13 cellular contexts compared by ENCODE assay signal in genomic region chr16:54933281-54934150, GRCh38. TPM values are rescaled to one million over a fixed set of nuclear protein-coding genes. Genes with fewer than 3 reads are reported as not detected.
DNase-seq lines count a peak whose midpoint lies in the region; ATAC-seq and TF ChIP-seq lines count a peak whose summit lies in the region.
"Had no signal": no experiment of that assay in that cellular context is flagged by ENCODE, and none has a peak within 500 bp of the region (broad histone marks: within the 10 kb centered on the region; RNA-seq: fewer than 3 reads in every experiment).

No MANE protein-coding gene starts in this region.

- no peak for TF ChIP-seq EP300 in ovary (IDR thresholded peaks at IDR 0.05)

- H3K4me3 ChIP-seq in BLaER1 treated with 17β-estradiol and CSF1 and Interleukin-3, amounts not matched to agents 10 nM and 100 nM, result peak overlapping the region in 5 of 10 experiments; percentile 12 to 23 (median 21); a peak in 6 of 20 replicates
- H3K4me3 ChIP-seq in esophagus (ENCODE audit: low read depth in 1 of 2, low read length in 2 of 2) (peak overlapping the region; percentile 88 to 97), ovary (no peak overlapping the region)
- H3K4me3 ChIP-seq: mucosa of descending colon, SJCRH30 had no signal

- H3K9me3 Mint-ChIP-seq in H9, result peaks cover 0 to 3% of the 10 kb centered on the region in 2 experiments; a peak in 4 of 5 replicates
- no peaks in the 10 kb centered on the region for H3K9me3 Mint-ChIP-seq in nephron progenitor cell

- no peak overlapping the region for H2AK5ac ChIP-seq in H9 (ENCODE audit: insufficient read length, low read length)

- no peak overlapping the region for H2AFZ ChIP-seq in H9 (ENCODE audit: low read length)

- peaks cover 47 to 48% of the 10 kb centered on the region in 2 experiments for H3K4me1 Mint-ChIP-seq in H9
- H3K4me1 Mint-ChIP-seq in nephron progenitor cell, result peaks cover 46% of the 10 kb centered on the region

- no peak overlapping the region for H2BK15ac ChIP-seq in H9 (ENCODE audit: low read depth, low read length)

- H3K27ac Mint-ChIP-seq in H9, result no peak overlapping the region
- H3K27ac Mint-ChIP-seq in nephron progenitor cell, result no peak overlapping the region
- H3K27ac Mint-ChIP-seq: effector memory CD8-positive, alpha-beta T cell had no signal

- H3K36me3 ChIP-seq in BLaER1 treated with 17β-estradiol and CSF1 and Interleukin-3, amounts not matched to agents 10 nM and 100 nM, result no peaks in the 10 kb centered on the region
- H3K36me3 ChIP-seq in esophagus (ENCODE audit: control insufficient read depth in 2 of 2, insufficient read depth in 2 of 2, low read length in 1 of 2) (peaks cover 0 to 5% of the 10 kb centered on the region in 2 donors), ovary (no peaks in the 10 kb centered on the region)

- peaks cover 36 to 55% (median 46%) of the 10 kb centered on the region in 10 experiments for H3K4me1 ChIP-seq in BLaER1 treated with 17β-estradiol and CSF1 and Interleukin-3, amounts not matched to agents 10 nM and 100 nM
- H3K4me1 ChIP-seq in H9 (ENCODE audit: insufficient read depth, low read length) (no peaks in the 10 kb centered on the region), esophagus (ENCODE audit: control insufficient read depth in 2 of 2, insufficient read depth in 2 of 2, low read length in 1 of 2) (peaks cover 0 to 12% of the 10 kb centered on the region in 2 donors), ovary (ENCODE audit: insufficient read depth) (peaks cover 6% of the 10 kb centered on the region)
- H3K4me1 ChIP-seq: SJCRH30 had no signal

- no peaks in the 10 kb centered on the region; a peak in 2 of 7 replicates for H3K36me3 Mint-ChIP-seq in H9 (ENCODE audit: insufficient read depth in 1 of 3, low read depth in 3 of 3)
- no peaks in the 10 kb centered on the region for H3K36me3 Mint-ChIP-seq in nephron progenitor cell (ENCODE audit: low read depth)

- H4K8ac ChIP-seq in H9 (replicated peaks; ENCODE audit: insufficient read length, low read depth, low read length), result no peak overlapping the region

- H3K4me3 Mint-ChIP-seq in H9, result peak overlapping the region; percentile 37 to 70
- H3K4me3 Mint-ChIP-seq in nephron progenitor cell, result peak overlapping the region; percentile 67

- DNase-seq in H9 (peak; percentile 41), nephron progenitor cell (peak; percentile 49), AG08396 (ENCODE audit: low spot score) (no peak), globus pallidus (ENCODE audit: low spot score) (no peak), ovary (no peak)
- DNase-seq: effector memory CD8-positive, alpha-beta T cell; GF-D8; mucosa of descending colon; SJCRH30; stimulated activated CD4-positive, alpha-beta T cell treated with anti-CD3 and anti-CD28 coated beads, Interleukin-4, amount 100 ng/mL, for 24 hours had no signal

- no peak overlapping the region for H3K23ac ChIP-seq in H9 (ENCODE audit: insufficient read length, low read depth, low read length)

- no peak overlapping the region for H3T11ph ChIP-seq in H9 (ENCODE audit: low read length)

- no peak overlapping the region for H3K18ac ChIP-seq in H9 (ENCODE audit: insufficient read length, low read depth, low read length)

- peak overlapping the region in 7 of 11 experiments; percentile 4 to 76 (median 23); a peak in 9 of 22 replicates for H3K4me2 ChIP-seq in BLaER1 treated with 17β-estradiol and CSF1 and Interleukin-3, amounts not matched to agents 10 nM and 100 nM
- H3K4me2 ChIP-seq in H9 (ENCODE audit: insufficient read depth, insufficient read length, low read length), result peak overlapping the region; percentile 42

- TF ChIP-seq CTCF in H9 (conservative IDR thresholded peaks at IDR 0.05), result no peak
- TF ChIP-seq CTCF in nephron progenitor cell (IDR thresholded peaks at IDR 0.05), result no peak
- no peak for TF ChIP-seq CTCF in ovary (IDR thresholded peaks at IDR 0.05)

- no peak overlapping the region for H2BK12ac ChIP-seq in H9 (ENCODE audit: insufficient read length, low read depth, low read length)

- no peak overlapping the region for H3K56ac ChIP-seq in H9 (ENCODE audit: insufficient read length, low read depth, low read length)

- H3K27me3 Mint-ChIP-seq in H9 (ENCODE audit: low read depth) (peaks cover 89% of the 10 kb centered on the region), nephron progenitor cell (ENCODE audit: low read depth, poor library complexity) (peaks cover 83% of the 10 kb centered on the region)

- WGBS in H9 (ENCODE audit: extremely low coverage, insufficient read length, low lambda C conversion rate), result no CpG with 5 or more reads among the region's 69 CpGs
- 12 to 15% methylated on average over 61 to 69 of the region's 69 CpGs for WGBS in esophagus, 2 donors
- 24 to 36% (median 35%) methylated on average over 68 to 69 of the region's 69 CpGs for WGBS in ovary, 3 donors

- TF ChIP-seq POLR2A in ovary (IDR thresholded peaks at IDR 0.05), result no peak

- ATAC-seq in HG03039 (IDR thresholded peaks at IDR 0.05; ENCODE audit: unreplicated experiment), result no peak
- ATAC-seq: effector memory CD8-positive, alpha-beta T cell; mucosa of descending colon had no signal

- no peak overlapping the region for H3K4ac ChIP-seq in H9 (ENCODE audit: low read depth, low read length)

- peaks cover 0 to 16% (median 14%) of the 10 kb centered on the region in 11 experiments; a peak in 14 of 22 replicates for H3K9me3 ChIP-seq in BLaER1 treated with 17β-estradiol and CSF1 and Interleukin-3, amounts not matched to agents 10 nM and 100 nM (replicated peaks in 1 of 11)
- H3K9me3 ChIP-seq in H9 (ENCODE audit: control insufficient read depth, low read depth, low read length), result no peaks in the 10 kb centered on the region
- peaks cover 0 to 2% of the 10 kb centered on the region in 2 donors for H3K9me3 ChIP-seq in esophagus (ENCODE audit: control insufficient read depth in 2 of 2, insufficient read depth in 1 of 2, low read depth in 1 of 2, low read length in 1 of 2)
- no peaks in the 10 kb centered on the region for H3K9me3 ChIP-seq in ovary
- H3K9me3 ChIP-seq: mucosa of descending colon, SJCRH30 had no signal

- H4K5ac ChIP-seq in H9 (ENCODE audit: insufficient read length, low read depth, low read length), result no peak overlapping the region

- no peak overlapping the region for H4K91ac ChIP-seq in H9 (ENCODE audit: insufficient read length, low read depth, low read length)

- peaks cover 51% of the 10 kb centered on the region for H3K23me2 ChIP-seq in H9 (ENCODE audit: insufficient read length, low read depth, low read length, poor library complexity, severe bottlenecking)

- H2BK20ac ChIP-seq in H9 (ENCODE audit: low read depth, low read length, poor library complexity, severe bottlenecking), result no peak overlapping the region

- H3K27me3 ChIP-seq in BLaER1 treated with 17β-estradiol and CSF1 and Interleukin-3, amounts not matched to agents 10 nM and 100 nM, result peaks cover 72 to 91% (median 86%) of the 10 kb centered on the region in 11 experiments
- H3K27me3 ChIP-seq in H9 (ENCODE audit: insufficient read depth, low read length) (peaks cover 60% of the 10 kb centered on the region), esophagus (ENCODE audit: control insufficient read depth in 1 of 2, insufficient read depth in 2 of 2, low read length in 2 of 2) (peaks cover 0 to 14% of the 10 kb centered on the region in 2 donors), ovary (no peaks in the 10 kb centered on the region)
- H3K27me3 ChIP-seq: SJCRH30 had no signal

- H3K9ac ChIP-seq in BLaER1 treated with 17β-estradiol and CSF1 and Interleukin-3, amounts not matched to agents 10 nM and 100 nM, result no peak overlapping the region
- H3K9ac ChIP-seq in H9 (ENCODE audit: extremely low read depth, insufficient read length, low read length), result no peak overlapping the region

- peaks cover 6 to 75% (median 68%) of the 10 kb centered on the region in 11 experiments; a peak in 20 of 22 replicates for H4K20me1 ChIP-seq in BLaER1 treated with 17β-estradiol and CSF1 and Interleukin-3, amounts not matched to agents 10 nM and 100 nM
- H4K20me1 ChIP-seq in H9 (ENCODE audit: control insufficient read depth, insufficient read depth, insufficient read length), result no peaks in the 10 kb centered on the region

- no peaks in the 10 kb centered on the region for H3K79me1 ChIP-seq in H9 (ENCODE audit: insufficient read depth, low read depth, low read length, poor library complexity, severe bottlenecking)

- H2BK5ac ChIP-seq in H9 (ENCODE audit: insufficient read length, low read length), result no peak overlapping the region

- no peak overlapping the region for H2BK120ac ChIP-seq in H9 (ENCODE audit: low read depth, low read length, poor library complexity, severe bottlenecking)

- no peaks in the 10 kb centered on the region for H3K79me2 ChIP-seq in H9 (ENCODE audit: insufficient read depth, low read length)

- intact Hi-C loops in ovary (cut with DNase I), result loop anchor here in 1 of 4 donors (10.0 kb wide), 1 partner anchor 649 kb away; the partner anchor contains the start of gene IRX3

- H3K27ac ChIP-seq in BLaER1 treated with 17β-estradiol and CSF1 and Interleukin-3, amounts not matched to agents 10 nM and 100 nM, result no peak overlapping the region
- H3K27ac ChIP-seq in H9 (ENCODE audit: insufficient read length, low read depth, low read length), result no peak overlapping the region
- peak overlapping the region in 1 of 2 donors; percentile 38 for H3K27ac ChIP-seq in esophagus (ENCODE audit: low read depth in 2 of 2, low read length in 1 of 2)
- H3K27ac ChIP-seq in ovary, result no peak overlapping the region
- H3K27ac ChIP-seq: SJCRH30 had no signal

- H3K14ac ChIP-seq in H9 (ENCODE audit: insufficient read depth, low read length), result no peak overlapping the region

RNA-seq across cellular contexts. Expression of gene IRX5, which starts 2.9 kb away (rescaled TPM):
- total RNA-seq in H9 (2021), result 0.26 and 0.59 TPM in 2 replicates
- polyA plus RNA-seq in esophagus, result 10 to 100 TPM in 1 of 2 donors, 1 to 10 TPM in 1; 8.9 to 19.6 TPM
- 1 to 10 TPM in 1 of 7 donors, under 1 TPM in 6; 0.35 to 9.7 (median 0.60) TPM for total RNA-seq in ovary
- 1 to 10 TPM; 1.1 to 1.6 TPM for polyA plus RNA-seq in ovary
- total RNA-seq: mucosa of descending colon had no signal

Comparison
In these comparisons a context has a peak if more than half of its experiments do, and no peak if none do; other contexts are left out.
1. DNase-seq: peak in H9 (single experiment) and nephron progenitor cell (single experiment); none in AG08396 (single experiment), globus pallidus (single experiment) and ovary (0 of 5).